Comparison of ENCODE assay signal across 20 cellular contexts in genomic region chr9:95218790-95219189, GRCh38.
DNase-seq lines count a peak whose midpoint lies in the region; ATAC-seq and TF ChIP-seq lines count a peak whose summit lies in the region.
"Had no signal": no experiment of that assay in that cellular context is flagged by ENCODE, and none has a peak within 500 bp of the region (broad histone marks: within the 10 kb centered on the region; RNA-seq: fewer than 3 reads in every experiment).

No MANE protein-coding gene starts in this region.

- peaks cover 3% of the 10 kb centered on the region for H3K36me3 Mint-ChIP-seq in neural crest cell (ENCODE audit: low read depth)

- TF ChIP-seq CTCF in epithelial cell of esophagus (IDR thresholded peaks at IDR 0.05; ENCODE audit: insufficient read depth, low read depth, low read length, missing control alignments) (no peak), neural crest cell (conservative IDR thresholded peaks at IDR 0.05) (no peak)

- DNase-seq in NCI-H146 (lab: John Stamatoyannopoulos, UW) (peak; percentile 26), NCI-H146 treated with DMSO at 0.1 percent for 48 hours (lab: John Stamatoyannopoulos, UW; ENCODE audit: unreplicated experiment) (no peak), NCI-H2227 (lab: John Stamatoyannopoulos, UW; ENCODE audit: unreplicated experiment) (peak; percentile 17), epithelial cell of esophagus (ENCODE audit: low read depth) (peak; percentile 6), neural crest cell (ENCODE audit: low read depth, low spot score) (no peak), HT-29 (ENCODE audit: low spot score) (no peak), AG20443 (ENCODE audit: low spot score) (no peak)
- DNase-seq: CD4-positive, CD25-positive, alpha-beta regulatory T cell; COR-L47; DMS 273 treated with DMSO at 0.1 percent for 48 hours; GDM1; HFFc6; NCI-H1105 treated with DMSO at 0.1 percent for 48 hours; NCI-H187 treated with DMSO at 0.1 percent for 48 hours; NCI-H446; NCI-H774; SHP77; SK-N-SH had no signal

- H3K4me1 Mint-ChIP-seq in neural crest cell: no peaks in the 10 kb centered on the region

- no peak overlapping the region for H3K4me3 ChIP-seq in epithelial cell of esophagus (ENCODE audit: low read length)

- no peak for ATAC-seq in GM21390 (IDR thresholded peaks at IDR 0.05; ENCODE audit: unreplicated experiment)

- no peaks in the 10 kb centered on the region for H3K9me3 Mint-ChIP-seq in neural crest cell
- H3K9me3 Mint-ChIP-seq: HFFc6 had no signal

- H3K27ac Mint-ChIP-seq in neural crest cell (ENCODE audit: unreplicated experiment): peak overlapping the region; percentile 12
- H3K27ac Mint-ChIP-seq: B cell, HFFc6 had no signal

- H3K4me3 Mint-ChIP-seq in neural crest cell: no peak overlapping the region
- H3K4me3 Mint-ChIP-seq: B cell; CD4-positive, CD25-positive, alpha-beta regulatory T cell; HFFc6 had no signal

- no peaks in the 10 kb centered on the region for H3K27me3 Mint-ChIP-seq in neural crest cell (ENCODE audit: low read depth)
- H3K27me3 Mint-ChIP-seq: B cell; CD4-positive, CD25-positive, alpha-beta regulatory T cell had no signal

Comparison
In these comparisons a context has a peak if more than half of its experiments do, and no peak if none do; other contexts are left out.
1. DNase-seq: peak in NCI-H146 (single experiment), NCI-H2227 (single experiment) and epithelial cell of esophagus (single experiment); none in NCI-H146 treated with DMSO at 0.1 percent for 48 hours (single experiment), neural crest cell (single experiment), HT-29 (single experiment) and AG20443 (single experiment).